In the genomic region with DNA sequence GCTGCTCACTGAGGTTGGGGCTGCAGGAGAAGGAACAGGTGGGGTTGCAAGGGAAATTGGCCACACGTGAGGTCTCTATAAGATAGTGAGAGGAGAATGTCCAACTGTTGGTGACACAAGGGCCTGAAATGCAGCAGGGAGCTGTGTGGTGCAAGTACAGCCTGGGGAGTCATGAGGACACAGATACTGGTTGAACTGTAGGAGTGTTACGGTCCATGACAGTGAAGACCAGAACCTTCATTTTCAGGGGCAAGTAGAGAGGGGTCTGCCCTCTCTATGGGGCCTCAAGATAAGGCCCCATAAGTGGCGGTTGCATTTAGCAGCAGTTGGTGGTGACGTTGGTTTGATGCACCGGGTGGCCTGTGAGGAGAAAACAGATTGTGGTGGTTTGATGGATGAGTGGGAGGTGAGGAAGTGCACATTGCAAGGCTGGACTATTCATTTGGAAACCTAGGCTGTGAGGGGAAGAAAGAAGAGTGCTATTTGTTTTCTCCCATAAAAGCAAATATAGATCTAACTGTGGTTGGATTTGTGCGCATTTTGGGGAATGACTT, we compare ENCODE assay signal across 1 cellular context.
TF ChIP-seq lines count a peak whose summit lies in the region.

No MANE protein-coding gene starts in this region.

TF ChIP-seq in SK-N-SH treated with all-trans-retinoic acid at 6 μM for 48 hours, 23 proteins besides CTCF, POLR2A, EP300 and RAD21 (continued from another document):
- TF ChIP-seq, protein P1, sequence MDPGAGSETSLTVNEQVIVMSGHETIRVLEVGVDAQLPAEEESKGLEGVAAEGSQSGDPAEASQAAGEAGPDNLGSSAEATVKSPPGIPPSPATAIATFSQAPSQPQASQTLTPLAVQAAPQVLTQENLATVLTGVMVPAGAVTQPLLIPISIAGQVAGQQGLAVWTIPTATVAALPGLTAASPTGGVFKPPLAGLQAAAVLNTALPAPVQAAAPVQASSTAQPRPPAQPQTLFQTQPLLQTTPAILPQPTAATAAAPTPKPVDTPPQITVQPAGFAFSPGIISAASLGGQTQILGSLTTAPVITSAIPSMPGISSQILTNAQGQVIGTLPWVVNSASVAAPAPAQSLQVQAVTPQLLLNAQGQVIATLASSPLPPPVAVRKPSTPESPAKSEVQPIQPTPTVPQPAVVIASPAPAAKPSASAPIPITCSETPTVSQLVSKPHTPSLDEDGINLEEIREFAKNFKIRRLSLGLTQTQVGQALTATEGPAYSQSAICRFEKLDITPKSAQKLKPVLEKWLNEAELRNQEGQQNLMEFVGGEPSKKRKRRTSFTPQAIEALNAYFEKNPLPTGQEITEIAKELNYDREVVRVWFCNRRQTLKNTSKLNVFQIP (CRISPR knock-in tag; IDR thresholded peaks at IDR 0.05; ENCODE audit: borderline replicate concordance, low read depth) = no peak
- TF ChIP-seq ZC3H10 (CRISPR knock-in tag; IDR thresholded peaks at IDR 0.05) (no peak), ZNF8 (CRISPR knock-in tag; IDR thresholded peaks at IDR 0.05) (no peak), ZFP3 (CRISPR knock-in tag; IDR thresholded peaks at IDR 0.05) (no peak), ARNTL (CRISPR knock-in tag; IDR thresholded peaks at IDR 0.05; ENCODE audit: borderline replicate concordance, low read depth) (no peak), ESRRG (CRISPR knock-in tag; IDR thresholded peaks at IDR 0.05) (no peak), CSDC2 (CRISPR knock-in tag; IDR thresholded peaks at IDR 0.05) (no peak), ISL1 (CRISPR knock-in tag; IDR thresholded peaks at IDR 0.05) (no peak), GLIS3 (CRISPR knock-in tag; IDR thresholded peaks at IDR 0.05) (no peak), TOX (CRISPR knock-in tag; IDR thresholded peaks at IDR 0.05; ENCODE audit: borderline replicate concordance) (no peak), SNAI2 (CRISPR knock-in tag; IDR thresholded peaks at IDR 0.05) (no peak)
- TF ChIP-seq, protein P2, sequence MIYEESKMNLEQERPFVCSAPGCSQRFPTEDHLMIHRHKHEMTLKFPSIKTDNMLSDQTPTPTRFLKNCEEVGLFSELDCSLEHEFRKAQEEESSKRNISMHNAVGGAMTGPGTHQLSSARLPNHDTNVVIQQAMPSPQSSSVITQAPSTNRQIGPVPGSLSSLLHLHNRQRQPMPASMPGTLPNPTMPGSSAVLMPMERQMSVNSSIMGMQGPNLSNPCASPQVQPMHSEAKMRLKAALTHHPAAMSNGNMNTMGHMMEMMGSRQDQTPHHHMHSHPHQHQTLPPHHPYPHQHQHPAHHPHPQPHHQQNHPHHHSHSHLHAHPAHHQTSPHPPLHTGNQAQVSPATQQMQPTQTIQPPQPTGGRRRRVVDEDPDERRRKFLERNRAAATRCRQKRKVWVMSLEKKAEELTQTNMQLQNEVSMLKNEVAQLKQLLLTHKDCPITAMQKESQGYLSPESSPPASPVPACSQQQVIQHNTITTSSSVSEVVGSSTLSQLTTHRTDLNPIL (CRISPR knock-in tag; IDR thresholded peaks at IDR 0.05; ENCODE audit: low read depth) = no peak
- TF ChIP-seq, protein P3, sequence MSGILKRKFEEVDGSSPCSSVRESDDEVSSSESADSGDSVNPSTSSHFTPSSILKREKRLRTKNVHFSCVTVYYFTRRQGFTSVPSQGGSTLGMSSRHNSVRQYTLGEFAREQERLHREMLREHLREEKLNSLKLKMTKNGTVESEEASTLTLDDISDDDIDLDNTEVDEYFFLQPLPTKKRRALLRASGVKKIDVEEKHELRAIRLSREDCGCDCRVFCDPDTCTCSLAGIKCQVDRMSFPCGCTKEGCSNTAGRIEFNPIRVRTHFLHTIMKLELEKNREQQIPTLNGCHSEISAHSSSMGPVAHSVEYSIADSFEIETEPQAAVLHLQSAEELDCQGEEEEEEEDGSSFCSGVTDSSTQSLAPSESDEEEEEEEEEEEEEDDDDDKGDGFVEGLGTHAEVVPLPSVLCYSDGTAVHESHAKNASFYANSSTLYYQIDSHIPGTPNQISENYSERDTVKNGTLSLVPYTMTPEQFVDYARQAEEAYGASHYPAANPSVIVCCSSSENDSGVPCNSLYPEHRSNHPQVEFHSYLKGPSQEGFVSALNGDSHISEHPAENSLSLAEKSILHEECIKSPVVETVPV (CRISPR knock-in tag; IDR thresholded peaks at IDR 0.05) = no peak
TF ChIP-seq in SK-N-SH treated with all-trans-retinoic acid at 6 μM for 48 hours: peak in this region for 0.
